8 cellular contexts compared by ENCODE assay signal in genomic region chr1:25699059-25699458, GRCh38.
DNase-seq lines count a peak whose midpoint lies in the region; ATAC-seq and TF ChIP-seq lines count a peak whose summit lies in the region.
"Not testable (repeated sequence)": the region's sequence is repeated elsewhere in the genome, so short reads cannot be mapped to it uniquely, and the experiment has no call there.

No MANE protein-coding gene starts in this region.

- intact Hi-C loops in breast epithelium (cut with DNase I; ENCODE audit: low total_unique reads); lower lobe of right lung (cut with DNase I); stomach (cut with DNase I; ENCODE audit: low total_unique reads): not testable (repeated sequence)

- not testable (repeated sequence) for H3K36me3 ChIP-seq in BLaER1 treated with 17β-estradiol and CSF1 and Interleukin-3, amounts not matched to agents 10 nM and 100 nM; SJCRH30; breast epithelium; fibroblast of lung (ENCODE audit: control insufficient read depth, insufficient read depth, low read length); lower lobe of right lung; parathyroid adenoma (ENCODE audit: control insufficient read depth, insufficient read depth, low read length); stomach; upper lobe of left lung

- TF ChIP-seq EP300 in stomach (IDR thresholded peaks at IDR 0.05); upper lobe of left lung (IDR thresholded peaks at IDR 0.05): not testable (repeated sequence)

- WGBS in stomach, 5 donors, result 94 to 97% (median 95%) methylated on average over 8 of the region's 8 CpGs
- WGBS in upper lobe of left lung, 2 donors, result 97 to 98% methylated on average over 7 to 8 of the region's 8 CpGs

- peaks cover 0 to 75% (median 14%) of the 10 kb centered on the region in 10 experiments; a peak in 18 of 20 replicates for H3K4me1 ChIP-seq in BLaER1 treated with 17β-estradiol and CSF1 and Interleukin-3, amounts not matched to agents 10 nM and 100 nM
- H3K4me1 ChIP-seq in SJCRH30 (peaks cover 19% of the 10 kb centered on the region), fibroblast of lung (ENCODE audit: control insufficient read depth, extremely low read depth, insufficient read depth, low read length) (peaks cover 34% of the 10 kb centered on the region), lower lobe of right lung (peaks cover 51% of the 10 kb centered on the region), parathyroid adenoma (peaks cover 10% of the 10 kb centered on the region), stomach (peaks cover 9 to 98% (median 64%) of the 10 kb centered on the region in 4 donors), upper lobe of left lung (peaks cover 14 to 51% (median 37%) of the 10 kb centered on the region in 4 donors)
- not testable (repeated sequence) for H3K4me1 ChIP-seq in breast epithelium

- not testable (repeated sequence) for ATAC-seq in lower lobe of right lung; upper lobe of left lung (ENCODE audit: low FRiP score in 2 of 2)

- H3K79me2 ChIP-seq in fibroblast of lung (ENCODE audit: control insufficient read depth, insufficient read depth, low read length); parathyroid adenoma: not testable (repeated sequence)

- DNase-seq in SJCRH30; breast epithelium (ENCODE audit: low spot score in 2 of 2); fibroblast of lung (ENCODE audit: low read depth in 2 of 2); lower lobe of right lung; stomach; upper lobe of left lung: not testable (repeated sequence)

- not testable (repeated sequence) for H3K4me3 ChIP-seq in BLaER1 treated with 17β-estradiol and CSF1 and Interleukin-3, amounts not matched to agents 10 nM and 100 nM; SJCRH30; breast epithelium; fibroblast of lung (replicated peaks in 1 of 4; ENCODE audit: control extremely low read depth in 1 of 4, insufficient read depth in 1 of 4, low read depth in 3 of 4, low read length in 4 of 4); lower lobe of right lung; parathyroid adenoma (ENCODE audit: low read depth, low read length); stomach; upper lobe of left lung

- TF ChIP-seq CTCF in breast epithelium (IDR thresholded peaks at IDR 0.05); fibroblast of lung (conservative IDR thresholded peaks at IDR 0.05 in 1 of 2, IDR thresholded peaks at IDR 0.05 in 1 of 2; ENCODE audit: low read depth in 1 of 2, low read length in 2 of 2); lower lobe of right lung (IDR thresholded peaks at IDR 0.05); parathyroid adenoma (IDR thresholded peaks at IDR 0.05); stomach (IDR thresholded peaks at IDR 0.05); upper lobe of left lung (IDR thresholded peaks at IDR 0.05): not testable (repeated sequence)

- not testable (repeated sequence) for TF ChIP-seq POLR2A in breast epithelium (IDR thresholded peaks at IDR 0.05); stomach (IDR thresholded peaks at IDR 0.05); upper lobe of left lung (IDR thresholded peaks at IDR 0.05)

- H3K9me3 ChIP-seq in BLaER1 treated with 17β-estradiol and CSF1 and Interleukin-3, amounts not matched to agents 10 nM and 100 nM (replicated peaks in 1 of 11); SJCRH30 (replicated peaks); breast epithelium; fibroblast of lung (ENCODE audit: control insufficient read depth, insufficient read depth, low read depth, low read length); lower lobe of right lung; parathyroid adenoma (ENCODE audit: control insufficient read depth, low read length); stomach; upper lobe of left lung: not testable (repeated sequence)

- H3K4me2 ChIP-seq in BLaER1 treated with 17β-estradiol and CSF1 and Interleukin-3, amounts not matched to agents 10 nM and 100 nM, result peak overlapping the region in 7 of 11 experiments; percentile 1 to 54 (median 28); a peak in 10 of 22 replicates
- H3K4me2 ChIP-seq in fibroblast of lung (ENCODE audit: extremely low read depth, insufficient read depth, low read length); parathyroid adenoma (ENCODE audit: low read length): not testable (repeated sequence)

- H2AFZ ChIP-seq in fibroblast of lung (ENCODE audit: low read length); parathyroid adenoma: not testable (repeated sequence)

- not testable (repeated sequence) for H3K27ac ChIP-seq in BLaER1 treated with 17β-estradiol and CSF1 and Interleukin-3, amounts not matched to agents 10 nM and 100 nM
- peak overlapping the region; percentile 49; the same call in 1 of the 2 replicates for H3K27ac ChIP-seq in SJCRH30
- peak overlapping the region; percentile 19 to 66 for H3K27ac ChIP-seq in breast epithelium
- peak overlapping the region; percentile 33 for H3K27ac ChIP-seq in fibroblast of lung (ENCODE audit: insufficient read depth, low read length)
- peak overlapping the region; percentile 73 for H3K27ac ChIP-seq in lower lobe of right lung
- H3K27ac ChIP-seq in parathyroid adenoma, result peak overlapping the region; percentile 60
- H3K27ac ChIP-seq in stomach, result peak overlapping the region; percentile 40 to 90 (median 79)
- peak overlapping the region; percentile 49 to 73 (median 65) for H3K27ac ChIP-seq in upper lobe of left lung

- not testable (repeated sequence) for H4K20me1 ChIP-seq in BLaER1 treated with 17β-estradiol and CSF1 and Interleukin-3, amounts not matched to agents 10 nM and 100 nM; fibroblast of lung (ENCODE audit: control insufficient read depth, extremely low read depth, insufficient read depth, low read length)

- H3K9ac ChIP-seq in BLaER1 treated with 17β-estradiol and CSF1 and Interleukin-3, amounts not matched to agents 10 nM and 100 nM; fibroblast of lung (ENCODE audit: insufficient read depth, low read length); parathyroid adenoma: not testable (repeated sequence)

- H3K27me3 ChIP-seq in BLaER1 treated with 17β-estradiol and CSF1 and Interleukin-3, amounts not matched to agents 10 nM and 100 nM; SJCRH30; breast epithelium; fibroblast of lung (ENCODE audit: control insufficient read depth, insufficient read depth, low read length); lower lobe of right lung (ENCODE audit: low read depth); parathyroid adenoma (ENCODE audit: control insufficient read depth, insufficient read depth, low read length); stomach; upper lobe of left lung: not testable (repeated sequence)
